In the genomic region with DNA sequence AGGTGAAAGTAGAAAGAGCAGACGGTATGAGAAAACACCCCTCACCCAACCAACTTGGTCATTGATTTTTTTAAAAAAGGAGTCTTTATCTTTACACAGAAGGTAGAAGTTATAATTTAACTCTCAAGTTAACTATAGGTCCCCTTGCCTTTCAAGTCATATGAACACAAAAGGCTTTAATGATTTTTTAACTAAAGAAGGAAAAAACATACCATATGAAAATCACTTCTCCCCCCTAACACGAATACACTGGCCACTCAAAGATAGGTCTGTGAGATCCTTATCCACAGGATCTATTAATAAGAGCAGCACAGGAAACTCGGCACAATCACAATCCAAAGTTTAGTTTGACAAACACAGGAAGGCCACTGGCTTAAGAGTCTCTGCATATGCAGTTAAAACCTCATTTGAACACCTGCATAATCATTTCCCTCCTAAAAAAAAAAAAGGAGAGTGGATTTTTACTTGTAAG, we compare ENCODE assay signal across 1 cellular context.
TF ChIP-seq lines count a peak whose summit lies in the region.

No MANE protein-coding gene starts in this region.

TF ChIP-seq in HepG2, 621 proteins besides CTCF, POLR2A, EP300 and RAD21 (continued from another document and continues in another):
- TF ChIP-seq, protein P1, sequence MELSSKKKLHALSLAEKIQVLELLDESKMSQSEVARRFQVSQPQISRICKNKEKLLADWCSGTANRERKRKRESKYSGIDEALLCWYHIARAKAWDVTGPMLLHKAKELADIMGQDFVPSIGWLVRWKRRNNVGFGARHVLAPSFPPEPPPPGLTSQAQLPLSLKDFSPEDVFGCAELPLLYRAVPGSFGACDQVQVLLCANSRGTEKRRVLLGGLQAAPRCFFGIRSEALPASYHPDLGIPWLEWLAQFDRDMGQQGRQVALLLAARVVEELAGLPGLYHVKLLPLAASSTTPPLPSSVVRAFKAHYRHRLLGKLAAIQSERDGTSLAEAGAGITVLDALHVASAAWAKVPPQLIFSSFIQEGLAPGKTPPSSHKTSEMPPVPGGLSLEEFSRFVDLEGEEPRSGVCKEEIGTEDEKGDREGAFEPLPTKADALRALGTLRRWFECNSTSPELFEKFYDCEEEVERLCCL (CRISPR knock-in tag; IDR thresholded peaks at IDR 0.05; ENCODE audit: borderline replicate concordance): no peak
- TF ChIP-seq, protein P2, sequence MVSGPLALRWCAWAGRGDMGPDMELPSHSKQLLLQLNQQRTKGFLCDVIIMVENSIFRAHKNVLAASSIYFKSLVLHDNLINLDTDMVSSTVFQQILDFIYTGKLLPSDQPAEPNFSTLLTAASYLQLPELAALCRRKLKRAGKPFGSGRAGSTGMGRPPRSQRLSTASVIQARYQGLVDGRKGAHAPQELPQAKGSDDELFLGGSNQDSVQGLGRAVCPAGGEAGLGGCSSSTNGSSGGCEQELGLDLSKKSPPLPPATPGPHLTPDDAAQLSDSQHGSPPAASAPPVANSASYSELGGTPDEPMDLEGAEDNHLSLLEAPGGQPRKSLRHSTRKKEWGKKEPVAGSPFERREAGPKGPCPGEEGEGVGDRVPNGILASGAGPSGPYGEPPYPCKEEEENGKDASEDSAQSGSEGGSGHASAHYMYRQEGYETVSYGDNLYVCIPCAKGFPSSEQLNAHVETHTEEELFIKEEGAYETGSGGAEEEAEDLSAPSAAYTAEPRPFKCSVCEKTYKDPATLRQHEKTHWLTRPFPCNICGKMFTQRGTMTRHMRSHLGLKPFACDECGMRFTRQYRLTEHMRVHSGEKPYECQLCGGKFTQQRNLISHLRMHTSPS (CRISPR knock-in tag; IDR thresholded peaks at IDR 0.05; ENCODE audit: low read depth): no peak
- TF ChIP-seq, protein P3, sequence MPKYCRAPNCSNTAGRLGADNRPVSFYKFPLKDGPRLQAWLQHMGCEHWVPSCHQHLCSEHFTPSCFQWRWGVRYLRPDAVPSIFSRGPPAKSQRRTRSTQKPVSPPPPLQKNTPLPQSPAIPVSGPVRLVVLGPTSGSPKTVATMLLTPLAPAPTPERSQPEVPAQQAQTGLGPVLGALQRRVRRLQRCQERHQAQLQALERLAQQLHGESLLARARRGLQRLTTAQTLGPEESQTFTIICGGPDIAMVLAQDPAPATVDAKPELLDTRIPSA (CRISPR knock-in tag; IDR thresholded peaks at IDR 0.05; ENCODE audit: borderline replicate concordance): no peak
- no peak for TF ChIP-seq AKAP8 (CRISPR knock-in tag; IDR thresholded peaks at IDR 0.05)
- no peak for TF ChIP-seq MBNL3 (CRISPR knock-in tag; conservative IDR thresholded peaks at IDR 0.05)
- TF ChIP-seq ZNF235 (CRISPR knock-in tag; IDR thresholded peaks at IDR 0.05; ENCODE audit: borderline replicate concordance): no peak
- TF ChIP-seq JDP2 (CRISPR knock-in tag; IDR thresholded peaks at IDR 0.05; ENCODE audit: borderline replicate concordance): no peak
- TF ChIP-seq BHLHE40 (IDR thresholded peaks at IDR 0.05; ENCODE audit: low read length): no peak
- no peak for TF ChIP-seq ZNF232 (CRISPR knock-in tag; IDR thresholded peaks at IDR 0.05; ENCODE audit: borderline replicate concordance)
- TF ChIP-seq NR2F6 (IDR thresholded peaks at IDR 0.05): peak; percentile 78; the same call in 1 of the 2 replicates
- peak; percentile 55; the same call in 1 of the 2 replicates for TF ChIP-seq NR2F6 (CRISPR knock-in tag; IDR thresholded peaks at IDR 0.05)
- TF ChIP-seq ZNF570 (CRISPR knock-in tag; IDR thresholded peaks at IDR 0.05; ENCODE audit: borderline replicate concordance): no peak
- 0 out of 2 replicates have a peak, but pooled peaks have one; percentile 2 for TF ChIP-seq ZFY (CRISPR knock-in tag; IDR thresholded peaks at IDR 0.05)
- no peak for TF ChIP-seq HOXA5 (CRISPR knock-in tag; IDR thresholded peaks at IDR 0.05)
- no peak for TF ChIP-seq ARID2 (CRISPR knock-in tag; IDR thresholded peaks at IDR 0.05; ENCODE audit: borderline replicate concordance)
- peak; percentile 83; the same call in 1 of the 2 replicates for TF ChIP-seq PITX1 (CRISPR knock-in tag; IDR thresholded peaks at IDR 0.05)
- TF ChIP-seq LRRFIP1 (CRISPR knock-in tag; conservative IDR thresholded peaks at IDR 0.05): no peak
- TF ChIP-seq, protein P4, sequence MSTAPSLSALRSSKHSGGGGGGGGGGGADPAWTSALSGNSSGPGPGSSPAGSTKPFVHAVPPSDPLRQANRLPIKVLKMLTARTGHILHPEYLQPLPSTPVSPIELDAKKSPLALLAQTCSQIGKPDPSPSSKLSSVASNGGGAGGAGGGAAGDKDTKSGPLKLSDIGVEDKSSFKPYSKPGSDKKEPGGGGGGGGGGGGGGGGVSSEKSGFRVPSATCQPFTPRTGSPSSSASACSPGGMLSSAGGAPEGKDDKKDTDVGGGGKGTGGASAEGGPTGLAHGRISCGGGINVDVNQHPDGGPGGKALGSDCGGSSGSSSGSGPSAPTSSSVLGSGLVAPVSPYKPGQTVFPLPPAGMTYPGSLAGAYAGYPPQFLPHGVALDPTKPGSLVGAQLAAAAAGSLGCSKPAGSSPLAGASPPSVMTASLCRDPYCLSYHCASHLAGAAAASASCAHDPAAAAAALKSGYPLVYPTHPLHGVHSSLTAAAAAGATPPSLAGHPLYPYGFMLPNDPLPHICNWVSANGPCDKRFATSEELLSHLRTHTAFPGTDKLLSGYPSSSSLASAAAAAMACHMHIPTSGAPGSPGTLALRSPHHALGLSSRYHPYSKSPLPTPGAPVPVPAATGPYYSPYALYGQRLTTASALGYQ (CRISPR knock-in tag; IDR thresholded peaks at IDR 0.05): peak; percentile 57; the same call in 1 of the 2 replicates
- no peak for TF ChIP-seq RFX5 (IDR thresholded peaks at IDR 0.05; ENCODE audit: low read depth, low read length)
- TF ChIP-seq ZNF788 (CRISPR knock-in tag; IDR thresholded peaks at IDR 0.05; ENCODE audit: borderline replicate concordance): no peak
- TF ChIP-seq, protein P5, sequence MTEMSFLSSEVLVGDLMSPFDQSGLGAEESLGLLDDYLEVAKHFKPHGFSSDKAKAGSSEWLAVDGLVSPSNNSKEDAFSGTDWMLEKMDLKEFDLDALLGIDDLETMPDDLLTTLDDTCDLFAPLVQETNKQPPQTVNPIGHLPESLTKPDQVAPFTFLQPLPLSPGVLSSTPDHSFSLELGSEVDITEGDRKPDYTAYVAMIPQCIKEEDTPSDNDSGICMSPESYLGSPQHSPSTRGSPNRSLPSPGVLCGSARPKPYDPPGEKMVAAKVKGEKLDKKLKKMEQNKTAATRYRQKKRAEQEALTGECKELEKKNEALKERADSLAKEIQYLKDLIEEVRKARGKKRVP (CRISPR knock-in tag; IDR thresholded peaks at IDR 0.05): 0 out of 4 replicates have a peak, but pooled peaks of 1 of the 2 experiments have one; percentile 34
- no peak for TF ChIP-seq FLYWCH1 (CRISPR knock-in tag; IDR thresholded peaks at IDR 0.05)
- no peak for TF ChIP-seq ZNF792 (CRISPR knock-in tag; IDR thresholded peaks at IDR 0.05)
- TF ChIP-seq PLRG1 (conservative IDR thresholded peaks at IDR 0.05): no peak
- TF ChIP-seq SCMH1 (CRISPR knock-in tag; IDR thresholded peaks at IDR 0.05; ENCODE audit: borderline replicate concordance): no peak
- TF ChIP-seq ZNF75D (CRISPR knock-in tag; IDR thresholded peaks at IDR 0.05; ENCODE audit: borderline replicate concordance): no peak
- TF ChIP-seq FOXA3 (CRISPR knock-in tag; IDR thresholded peaks at IDR 0.05): peak; percentile 43
- TF ChIP-seq BCL3 (CRISPR knock-in tag; IDR thresholded peaks at IDR 0.05): no peak
- no peak for TF ChIP-seq ZNF713 (CRISPR knock-in tag; IDR thresholded peaks at IDR 0.05)
- TF ChIP-seq, protein P6, sequence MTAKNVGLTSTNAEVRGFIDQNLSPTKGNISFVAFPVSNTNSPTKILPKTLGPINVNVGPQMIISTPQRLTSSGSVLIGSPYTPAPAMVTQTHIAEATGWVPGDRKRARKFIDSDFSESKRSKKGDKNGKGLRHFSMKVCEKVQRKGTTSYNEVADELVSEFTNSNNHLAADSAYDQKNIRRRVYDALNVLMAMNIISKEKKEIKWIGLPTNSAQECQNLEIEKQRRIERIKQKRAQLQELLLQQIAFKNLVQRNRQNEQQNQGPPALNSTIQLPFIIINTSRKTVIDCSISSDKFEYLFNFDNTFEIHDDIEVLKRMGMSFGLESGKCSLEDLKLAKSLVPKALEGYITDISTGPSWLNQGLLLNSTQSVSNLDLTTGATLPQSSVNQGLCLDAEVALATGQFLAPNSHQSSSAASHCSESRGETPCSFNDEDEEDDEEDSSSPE (CRISPR knock-in tag; IDR thresholded peaks at IDR 0.05): no peak
- peak; percentile 72 for TF ChIP-seq ARID3A (IDR thresholded peaks at IDR 0.05; ENCODE audit: low read depth, low read length)
- TF ChIP-seq, protein P7, sequence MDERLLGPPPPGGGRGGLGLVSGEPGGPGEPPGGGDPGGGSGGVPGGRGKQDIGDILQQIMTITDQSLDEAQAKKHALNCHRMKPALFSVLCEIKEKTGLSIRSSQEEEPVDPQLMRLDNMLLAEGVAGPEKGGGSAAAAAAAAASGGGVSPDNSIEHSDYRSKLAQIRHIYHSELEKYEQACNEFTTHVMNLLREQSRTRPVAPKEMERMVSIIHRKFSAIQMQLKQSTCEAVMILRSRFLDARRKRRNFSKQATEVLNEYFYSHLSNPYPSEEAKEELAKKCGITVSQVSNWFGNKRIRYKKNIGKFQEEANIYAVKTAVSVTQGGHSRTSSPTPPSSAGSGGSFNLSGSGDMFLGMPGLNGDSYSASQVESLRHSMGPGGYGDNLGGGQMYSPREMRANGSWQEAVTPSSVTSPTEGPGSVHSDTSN (CRISPR knock-in tag; IDR thresholded peaks at IDR 0.05): no peak
- TF ChIP-seq KMT2B (CRISPR knock-in tag; IDR thresholded peaks at IDR 0.05): no peak
- no peak for TF ChIP-seq NRL (CRISPR knock-in tag; IDR thresholded peaks at IDR 0.05; ENCODE audit: borderline replicate concordance)
- no peak for TF ChIP-seq EED (CRISPR knock-in tag; IDR thresholded peaks at IDR 0.05)
- TF ChIP-seq, protein P8, sequence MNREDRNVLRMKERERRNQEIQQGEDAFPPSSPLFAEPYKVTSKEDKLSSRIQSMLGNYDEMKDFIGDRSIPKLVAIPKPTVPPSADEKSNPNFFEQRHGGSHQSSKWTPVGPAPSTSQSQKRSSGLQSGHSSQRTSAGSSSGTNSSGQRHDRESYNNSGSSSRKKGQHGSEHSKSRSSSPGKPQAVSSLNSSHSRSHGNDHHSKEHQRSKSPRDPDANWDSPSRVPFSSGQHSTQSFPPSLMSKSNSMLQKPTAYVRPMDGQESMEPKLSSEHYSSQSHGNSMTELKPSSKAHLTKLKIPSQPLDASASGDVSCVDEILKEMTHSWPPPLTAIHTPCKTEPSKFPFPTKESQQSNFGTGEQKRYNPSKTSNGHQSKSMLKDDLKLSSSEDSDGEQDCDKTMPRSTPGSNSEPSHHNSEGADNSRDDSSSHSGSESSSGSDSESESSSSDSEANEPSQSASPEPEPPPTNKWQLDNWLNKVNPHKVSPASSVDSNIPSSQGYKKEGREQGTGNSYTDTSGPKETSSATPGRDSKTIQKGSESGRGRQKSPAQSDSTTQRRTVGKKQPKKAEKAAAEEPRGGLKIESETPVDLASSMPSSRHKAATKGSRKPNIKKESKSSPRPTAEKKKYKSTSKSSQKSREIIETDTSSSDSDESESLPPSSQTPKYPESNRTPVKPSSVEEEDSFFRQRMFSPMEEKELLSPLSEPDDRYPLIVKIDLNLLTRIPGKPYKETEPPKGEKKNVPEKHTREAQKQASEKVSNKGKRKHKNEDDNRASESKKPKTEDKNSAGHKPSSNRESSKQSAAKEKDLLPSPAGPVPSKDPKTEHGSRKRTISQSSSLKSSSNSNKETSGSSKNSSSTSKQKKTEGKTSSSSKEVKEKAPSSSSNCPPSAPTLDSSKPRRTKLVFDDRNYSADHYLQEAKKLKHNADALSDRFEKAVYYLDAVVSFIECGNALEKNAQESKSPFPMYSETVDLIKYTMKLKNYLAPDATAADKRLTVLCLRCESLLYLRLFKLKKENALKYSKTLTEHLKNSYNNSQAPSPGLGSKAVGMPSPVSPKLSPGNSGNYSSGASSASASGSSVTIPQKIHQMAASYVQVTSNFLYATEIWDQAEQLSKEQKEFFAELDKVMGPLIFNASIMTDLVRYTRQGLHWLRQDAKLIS (CRISPR knock-in tag; IDR thresholded peaks at IDR 0.05): no peak
- TF ChIP-seq ZNF546 (CRISPR knock-in tag; conservative IDR thresholded peaks at IDR 0.05): no peak
- no peak for TF ChIP-seq EZH2 (conservative IDR thresholded peaks at IDR 0.05; ENCODE audit: low read depth, low read length)
